1 cellular context compared by ENCODE assay signal in the genomic region with DNA sequence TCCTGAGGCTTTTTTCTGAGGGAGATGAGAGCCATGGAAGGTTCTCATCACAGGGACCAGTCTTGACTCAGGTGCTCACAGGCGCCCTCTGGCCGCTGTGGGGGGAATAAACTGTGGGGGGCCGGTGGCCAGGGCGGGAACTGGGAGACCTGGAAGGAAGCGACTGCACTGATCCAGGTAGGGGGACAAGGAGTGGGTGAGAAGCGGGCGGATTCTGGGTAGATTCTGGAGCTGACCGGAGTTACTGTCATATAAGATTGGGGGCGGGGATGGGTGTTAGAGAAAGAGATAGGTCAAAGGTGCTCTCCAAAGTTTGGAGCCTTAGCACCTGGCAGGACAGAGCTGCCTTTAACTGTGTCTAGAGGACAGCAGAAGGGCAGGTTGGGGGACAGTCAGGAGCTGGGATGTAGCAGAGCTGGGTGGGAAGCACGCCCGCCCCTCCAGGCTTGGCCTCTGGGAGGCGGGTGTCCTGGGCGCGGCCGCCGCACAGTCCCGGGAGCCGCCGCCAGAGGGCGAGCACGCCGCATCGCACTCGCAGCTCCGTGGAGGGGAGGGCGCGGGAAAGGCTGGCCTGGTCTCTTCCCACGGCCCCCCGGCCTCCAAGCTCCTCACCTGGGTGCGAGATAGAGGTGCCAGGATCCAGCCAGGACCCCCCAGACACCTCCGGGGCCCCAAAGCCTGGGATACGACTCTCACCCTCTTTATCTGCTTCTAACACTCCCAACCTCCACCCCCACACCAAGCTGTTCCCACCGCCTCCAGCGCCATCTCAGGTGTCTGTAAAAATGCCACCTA.
TF ChIP-seq lines count a peak whose summit lies in the region.

No MANE protein-coding gene starts in this region.

TF ChIP-seq in K562, 482 proteins besides CTCF, POLR2A, EP300 and RAD21 (continued from another document and continues in another):
- TF ChIP-seq ZBTB40 (IDR thresholded peaks at IDR 0.05) (0 out of 2 replicates have a peak, but pooled peaks have one; percentile 66), ZBTB40 (CRISPR knock-in tag; IDR thresholded peaks at IDR 0.05) (no peak), CXXC5 (CRISPR knock-in tag; IDR thresholded peaks at IDR 0.05) (peak; percentile 75), NCOA2 (IDR thresholded peaks at IDR 0.05; ENCODE audit: partially characterized antibody in 2 of 2) (no peak), TEAD2 (tag; IDR thresholded peaks at IDR 0.05) (no peak), MAFF (IDR thresholded peaks at IDR 0.05; ENCODE audit: low read length) (no peak), ZNF444 (CRISPR knock-in tag; IDR thresholded peaks at IDR 0.05) (no peak), ZBED1 (IDR thresholded peaks at IDR 0.05) (no peak), TCF3 (CRISPR knock-in tag; IDR thresholded peaks at IDR 0.05) (peak; percentile 50), FIP1L1 (IDR thresholded peaks at IDR 0.05; ENCODE audit: low read depth, low read length, poor library complexity, severe bottlenecking) (peak; percentile 93), U2AF2 (optimal IDR thresholded peaks at IDR 0.05; ENCODE audit: low read depth, low read length) (no peak), RHOXF2B (CRISPR knock-in tag; conservative IDR thresholded peaks at IDR 0.05) (no peak), ZNF140 (CRISPR knock-in tag; IDR thresholded peaks at IDR 0.05) (no peak), MYC (IDR thresholded peaks at IDR 0.05; ENCODE audit: low read depth, low read length) (peak; percentile 37; the same call in 1 of the 2 replicates), MYC (CRISPR knock-in tag; IDR thresholded peaks at IDR 0.05; ENCODE audit: borderline replicate concordance, low read depth) (no peak), PREB (CRISPR knock-in tag; IDR thresholded peaks at IDR 0.05) (no peak), NCOA1 (IDR thresholded peaks at IDR 0.05; ENCODE audit: low read depth) (peak; percentile 65), CHAMP1 (IDR thresholded peaks at IDR 0.05) (no peak), ZNF134 (CRISPR knock-in tag; conservative IDR thresholded peaks at IDR 0.05) (no peak), ZNF124 (CRISPR knock-in tag; IDR thresholded peaks at IDR 0.05) (no peak), RFX5 (IDR thresholded peaks at IDR 0.05; ENCODE audit: low read depth, low read length) (no peak), ZFP30 (CRISPR knock-in tag; IDR thresholded peaks at IDR 0.05; ENCODE audit: borderline replicate concordance) (no peak), POLR2AphosphoS2 (IDR thresholded peaks at IDR 0.05; ENCODE audit: low read length) (no peak), RFX1 (IDR thresholded peaks at IDR 0.05) (no peak), KHSRP (IDR thresholded peaks at IDR 0.05) (no peak), ASH1L (IDR thresholded peaks at IDR 0.05; ENCODE audit: borderline replicate concordance, low read depth, partially characterized antibody) (peak; percentile 16), ZNF354B (CRISPR knock-in tag; IDR thresholded peaks at IDR 0.05) (no peak), GABPB1 (CRISPR knock-in tag; IDR thresholded peaks at IDR 0.05) (peak; percentile 80)
- TF ChIP-seq, protein P1, sequence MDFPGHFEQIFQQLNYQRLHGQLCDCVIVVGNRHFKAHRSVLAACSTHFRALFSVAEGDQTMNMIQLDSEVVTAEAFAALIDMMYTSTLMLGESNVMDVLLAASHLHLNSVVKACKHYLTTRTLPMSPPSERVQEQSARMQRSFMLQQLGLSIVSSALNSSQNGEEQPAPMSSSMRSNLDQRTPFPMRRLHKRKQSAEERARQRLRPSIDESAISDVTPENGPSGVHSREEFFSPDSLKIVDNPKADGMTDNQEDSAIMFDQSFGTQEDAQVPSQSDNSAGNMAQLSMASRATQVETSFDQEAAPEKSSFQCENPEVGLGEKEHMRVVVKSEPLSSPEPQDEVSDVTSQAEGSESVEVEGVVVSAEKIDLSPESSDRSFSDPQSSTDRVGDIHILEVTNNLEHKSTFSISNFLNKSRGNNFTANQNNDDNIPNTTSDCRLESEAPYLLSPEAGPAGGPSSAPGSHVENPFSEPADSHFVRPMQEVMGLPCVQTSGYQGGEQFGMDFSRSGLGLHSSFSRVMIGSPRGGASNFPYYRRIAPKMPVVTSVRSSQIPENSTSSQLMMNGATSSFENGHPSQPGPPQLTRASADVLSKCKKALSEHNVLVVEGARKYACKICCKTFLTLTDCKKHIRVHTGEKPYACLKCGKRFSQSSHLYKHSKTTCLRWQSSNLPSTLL (IDR thresholded peaks at IDR 0.05), result no peak
- TF ChIP-seq, protein P2, sequence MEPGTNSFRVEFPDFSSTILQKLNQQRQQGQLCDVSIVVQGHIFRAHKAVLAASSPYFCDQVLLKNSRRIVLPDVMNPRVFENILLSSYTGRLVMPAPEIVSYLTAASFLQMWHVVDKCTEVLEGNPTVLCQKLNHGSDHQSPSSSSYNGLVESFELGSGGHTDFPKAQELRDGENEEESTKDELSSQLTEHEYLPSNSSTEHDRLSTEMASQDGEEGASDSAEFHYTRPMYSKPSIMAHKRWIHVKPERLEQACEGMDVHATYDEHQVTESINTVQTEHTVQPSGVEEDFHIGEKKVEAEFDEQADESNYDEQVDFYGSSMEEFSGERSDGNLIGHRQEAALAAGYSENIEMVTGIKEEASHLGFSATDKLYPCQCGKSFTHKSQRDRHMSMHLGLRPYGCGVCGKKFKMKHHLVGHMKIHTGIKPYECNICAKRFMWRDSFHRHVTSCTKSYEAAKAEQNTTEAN (CRISPR knock-in tag; IDR thresholded peaks at IDR 0.05), result no peak
- TF ChIP-seq, protein P3, sequence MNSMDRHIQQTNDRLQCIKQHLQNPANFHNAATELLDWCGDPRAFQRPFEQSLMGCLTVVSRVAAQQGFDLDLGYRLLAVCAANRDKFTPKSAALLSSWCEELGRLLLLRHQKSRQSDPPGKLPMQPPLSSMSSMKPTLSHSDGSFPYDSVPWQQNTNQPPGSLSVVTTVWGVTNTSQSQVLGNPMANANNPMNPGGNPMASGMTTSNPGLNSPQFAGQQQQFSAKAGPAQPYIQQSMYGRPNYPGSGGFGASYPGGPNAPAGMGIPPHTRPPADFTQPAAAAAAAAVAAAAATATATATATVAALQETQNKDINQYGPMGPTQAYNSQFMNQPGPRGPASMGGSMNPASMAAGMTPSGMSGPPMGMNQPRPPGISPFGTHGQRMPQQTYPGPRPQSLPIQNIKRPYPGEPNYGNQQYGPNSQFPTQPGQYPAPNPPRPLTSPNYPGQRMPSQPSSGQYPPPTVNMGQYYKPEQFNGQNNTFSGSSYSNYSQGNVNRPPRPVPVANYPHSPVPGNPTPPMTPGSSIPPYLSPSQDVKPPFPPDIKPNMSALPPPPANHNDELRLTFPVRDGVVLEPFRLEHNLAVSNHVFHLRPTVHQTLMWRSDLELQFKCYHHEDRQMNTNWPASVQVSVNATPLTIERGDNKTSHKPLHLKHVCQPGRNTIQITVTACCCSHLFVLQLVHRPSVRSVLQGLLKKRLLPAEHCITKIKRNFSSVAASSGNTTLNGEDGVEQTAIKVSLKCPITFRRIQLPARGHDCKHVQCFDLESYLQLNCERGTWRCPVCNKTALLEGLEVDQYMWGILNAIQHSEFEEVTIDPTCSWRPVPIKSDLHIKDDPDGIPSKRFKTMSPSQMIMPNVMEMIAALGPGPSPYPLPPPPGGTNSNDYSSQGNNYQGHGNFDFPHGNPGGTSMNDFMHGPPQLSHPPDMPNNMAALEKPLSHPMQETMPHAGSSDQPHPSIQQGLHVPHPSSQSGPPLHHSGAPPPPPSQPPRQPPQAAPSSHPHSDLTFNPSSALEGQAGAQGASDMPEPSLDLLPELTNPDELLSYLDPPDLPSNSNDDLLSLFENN (IDR thresholded peaks at IDR 0.05; ENCODE audit: low read depth in 2 of 2, low read length in 2 of 2), result no peak
